ENCODE assay signal across 39 cellular contexts in genomic region chr14:41295734-41296133, GRCh38.
"Had no signal": no experiment of that assay in that cellular context is flagged by ENCODE, and none has a peak within 500 bp of the region (broad histone marks: within the 10 kb centered on the region; RNA-seq: fewer than 3 reads in every experiment).

No MANE protein-coding gene starts in this region.

- ATAC-seq: activated naive CD4-positive, alpha-beta T cell treated with anti-CD3 and anti-CD28 coated beads, Interleukin-2, amount 50 U/mL, for 72 hours; activated naive CD8-positive, alpha-beta T cell treated with anti-CD3 and anti-CD28 coated beads, Interleukin-2, amount 50 U/mL, for 24 hours; activated T-cell treated with anti-CD3 and anti-CD28 coated beads, Interleukin-2, amount 50 U/mL, for 4 hours; activated T-helper 17 cell treated with anti-CD3 and anti-CD28 coated beads, Interleukin-2, amount 50 U/mL, for 72 hours; body of pancreas had no signal

- H3K4me1 Mint-ChIP-seq: activated naive CD4-positive, alpha-beta T cell treated with anti-CD3 and anti-CD28 coated beads, Interleukin-2, amount 10 ng/mL, durations not matched to agents 7 days and 5 days; activated naive CD4-positive, alpha-beta T cell treated with anti-CD3 and anti-CD28 coated beads, Interleukin-2, amount 50 U/mL, for 24 hours; activated naive CD8-positive, alpha-beta T cell treated with anti-CD3 and anti-CD28 coated beads for 36 hours; activated naive CD8-positive, alpha-beta T cell treated with anti-CD3 and anti-CD28 coated beads, Interleukin-2, amount 10 ng/mL, durations not matched to agents 7 days and 5 days; activated naive CD8-positive, alpha-beta T cell treated with anti-CD3 and anti-CD28 coated beads, Interleukin-2, amount 50 U/mL, for 24 hours; activated T-helper 17 cell treated with anti-CD3 and anti-CD28 coated beads, Interleukin-2, amount 50 U/mL, for 72 hours; central memory CD8-positive, alpha-beta T cell had no signal

- H3K36me3 Mint-ChIP-seq: activated naive CD4-positive, alpha-beta T cell treated with anti-CD3 and anti-CD28 coated beads, Interleukin-2, amount 10 ng/mL, durations not matched to agents 7 days and 5 days; activated naive CD4-positive, alpha-beta T cell treated with anti-CD3 and anti-CD28 coated beads, Interleukin-2, amount 50 U/mL, for 24 hours; activated naive CD4-positive, alpha-beta T cell treated with anti-CD3 and anti-CD28 coated beads, Interleukin-2, amount 50 U/mL, for 72 hours; activated naive CD8-positive, alpha-beta T cell; activated naive CD8-positive, alpha-beta T cell treated with anti-CD3 and anti-CD28 coated beads for 36 hours; activated naive CD8-positive, alpha-beta T cell treated with anti-CD3 and anti-CD28 coated beads, Interleukin-2, amount 10 ng/mL, durations not matched to agents 7 days and 5 days; brain had no signal

- H3K27ac ChIP-seq: adrenal gland, ascending aorta, body of pancreas, brain microvascular endothelial cell, breast epithelium, cardiac muscle cell had no signal

- H3K9me3 Mint-ChIP-seq: activated naive CD8-positive, alpha-beta T cell treated with anti-CD3 and anti-CD28 coated beads, Interleukin-2, amount 50 U/mL, for 24 hours had no signal

- H3K9me3 ChIP-seq: adrenal gland, ascending aorta, body of pancreas, breast epithelium had no signal

- H3K4me3 Mint-ChIP-seq: activated naive CD4-positive, alpha-beta T cell treated with anti-CD3 and anti-CD28 coated beads for 36 hours; activated naive CD4-positive, alpha-beta T cell treated with anti-CD3 and anti-CD28 coated beads, Interleukin-2, amount 10 ng/mL, durations not matched to agents 7 days and 5 days; activated naive CD4-positive, alpha-beta T cell treated with anti-CD3 and anti-CD28 coated beads, Interleukin-2, amount 50 U/mL, for 24 hours; activated naive CD8-positive, alpha-beta T cell; activated naive CD8-positive, alpha-beta T cell treated with anti-CD3 and anti-CD28 coated beads for 36 hours; activated naive CD8-positive, alpha-beta T cell treated with anti-CD3 and anti-CD28 coated beads, Interleukin-2, amount 10 ng/mL, durations not matched to agents 7 days and 5 days; activated naive CD8-positive, alpha-beta T cell treated with anti-CD3 and anti-CD28 coated beads, Interleukin-2, amount 50 U/mL, for 24 hours; activated T-cell treated with anti-CD3 and anti-CD28 coated beads, Interleukin-2, amount 50 U/mL, for 24 hours; activated T-cell treated with anti-CD3 and anti-CD28 coated beads, Interleukin-2, amount 50 U/mL, for 4 hours; activated T-helper 1 cell treated with anti-CD3 and anti-CD28 coated beads, Interleukin-12 subunit alpha, Interleukin-12 subunit beta, Interleukin-2, Interleukin-4 antibody, amounts not matched to agents 30 ng/mL and 10 ng/mL and 1 ng/mL, durations not matched to agents 14 hours and 24 hours and 36 hours; activated T-helper 17 cell treated with anti-CD3 and anti-CD28 coated beads, Interleukin-2, amount 50 U/mL, for 72 hours; brain; central memory CD8-positive, alpha-beta T cell had no signal

- H3K27ac Mint-ChIP-seq: activated naive CD4-positive, alpha-beta T cell treated with anti-CD3 and anti-CD28 coated beads for 36 hours; activated naive CD4-positive, alpha-beta T cell treated with anti-CD3 and anti-CD28 coated beads, Interleukin-2, amount 10 ng/mL, durations not matched to agents 7 days and 5 days; activated naive CD4-positive, alpha-beta T cell treated with anti-CD3 and anti-CD28 coated beads, Interleukin-2, amount 50 U/mL, for 24 hours; activated naive CD4-positive, alpha-beta T cell treated with anti-CD3 and anti-CD28 coated beads, Interleukin-2, amount 50 U/mL, for 72 hours; activated naive CD8-positive, alpha-beta T cell; activated naive CD8-positive, alpha-beta T cell treated with anti-CD3 and anti-CD28 coated beads for 36 hours; activated naive CD8-positive, alpha-beta T cell treated with anti-CD3 and anti-CD28 coated beads, Interleukin-2, amount 10 ng/mL, durations not matched to agents 7 days and 5 days; activated naive CD8-positive, alpha-beta T cell treated with anti-CD3 and anti-CD28 coated beads, Interleukin-2, amount 50 U/mL, for 24 hours; activated T-cell treated with anti-CD3 and anti-CD28 coated beads, Interleukin-2, amount 50 U/mL, for 24 hours; activated T-helper 1 cell treated with anti-CD3 and anti-CD28 coated beads, Interleukin-12 subunit alpha, Interleukin-12 subunit beta, Interleukin-2, Interleukin-4 antibody, amounts not matched to agents 30 ng/mL and 10 ng/mL and 1 ng/mL, durations not matched to agents 14 hours and 24 hours and 36 hours; activated T-helper 17 cell treated with anti-CD3 and anti-CD28 coated beads, Interleukin-2, amount 50 U/mL, for 72 hours; activated T-helper 2 cell treated with anti-CD3 and anti-CD28 coated beads, Interferon-gamma antibody, Interleukin-2, Interleukin-4, amounts not matched to agents 10 μg/mL and 5 μg/mL and 100 μg/mL, durations not matched to agents 14 hours and 24 hours and 36 hours; brain had no signal

- H3K27me3 Mint-ChIP-seq: activated naive CD4-positive, alpha-beta T cell treated with anti-CD3 and anti-CD28 coated beads, Interleukin-2, amount 10 ng/mL, durations not matched to agents 7 days and 5 days; activated naive CD4-positive, alpha-beta T cell treated with anti-CD3 and anti-CD28 coated beads, Interleukin-2, amount 50 U/mL, for 24 hours; activated naive CD8-positive, alpha-beta T cell; activated naive CD8-positive, alpha-beta T cell treated with anti-CD3 and anti-CD28 coated beads for 36 hours; activated naive CD8-positive, alpha-beta T cell treated with anti-CD3 and anti-CD28 coated beads, Interleukin-2, amount 10 ng/mL, durations not matched to agents 7 days and 5 days; activated naive CD8-positive, alpha-beta T cell treated with anti-CD3 and anti-CD28 coated beads, Interleukin-2, amount 50 U/mL, for 24 hours; activated T-cell treated with anti-CD3 and anti-CD28 coated beads, Interleukin-2, amount 50 U/mL, for 24 hours; activated T-helper 17 cell treated with anti-CD3 and anti-CD28 coated beads, Interleukin-2, amount 50 U/mL, for 72 hours; brain; central memory CD8-positive, alpha-beta T cell had no signal

- H3K27me3 ChIP-seq: adrenal gland, ascending aorta, body of pancreas, brain microvascular endothelial cell, breast epithelium, cardiac muscle cell had no signal

- H3K4me3 ChIP-seq: adrenal gland, ascending aorta, body of pancreas, breast epithelium, cardiac muscle cell had no signal

- FAIRE-seq: astrocyte, bronchial epithelial cell had no signal

- H3K4me1 ChIP-seq: adrenal gland, ascending aorta, body of pancreas, breast epithelium had no signal

- DNase-seq: activated effector memory CD4-positive, alpha-beta T cell treated with anti-CD3 and anti-CD28 coated beads, Interleukin-2, amount 50 U/mL, for 16 hours; activated effector memory CD4-positive, alpha-beta T cell treated with Interleukin-2 at 50 U/mL for 16 hours; activated gamma-delta T cell; activated gamma-delta T cell treated with Interleukin-2 at 50 U/mL for 16 hours; activated naive CD4-positive, alpha-beta T cell; activated naive CD4-positive, alpha-beta T cell treated with anti-CD3 and anti-CD28 coated beads for 36 hours; activated naive CD4-positive, alpha-beta T cell treated with anti-CD3 and anti-CD28 coated beads, Interleukin-2, amount 10 ng/mL, durations not matched to agents 7 days and 5 days; activated naive CD4-positive, alpha-beta T cell treated with anti-CD3 and anti-CD28 coated beads, Interleukin-2, amount 50 U/mL, for 16 hours; activated naive CD4-positive, alpha-beta T cell treated with Interleukin-2 at 50 U/mL for 16 hours; activated naive CD8-positive, alpha-beta T cell treated with anti-CD3 and anti-CD28 coated beads for 36 hours; activated naive CD8-positive, alpha-beta T cell treated with anti-CD3 and anti-CD28 coated beads, Interleukin-2, amount 10 ng/mL, durations not matched to agents 7 days and 5 days; activated naive CD8-positive, alpha-beta T cell treated with anti-CD3 and anti-CD28 coated beads, Interleukin-2, amount 50 U/mL, for 24 hours; activated T-cell treated with anti-CD3 and anti-CD28 coated beads for 4 hours; activated T-cell treated with anti-CD3 and anti-CD28 coated beads, Interleukin-2, amount 50 U/mL, for 1 hour; activated T-cell treated with anti-CD3 and anti-CD28 coated beads, Interleukin-2, amount 50 U/mL, for 24 hours; activated T-cell treated with anti-CD3 and anti-CD28 coated beads, Interleukin-2, amount 50 U/mL, for 4 hours; activated T-cell treated with anti-CD3 and anti-CD28 coated beads, Interleukin-2, amount 50 U/mL, for 48 hours; adrenal gland; amniotic stem cell; amygdala; anterior cingulate cortex; aorta; body of pancreas; brain microvascular endothelial cell; central memory CD4-positive, alpha-beta T cell; cerebellar nuclear complex had no signal

- H3K36me3 ChIP-seq: adrenal gland, ascending aorta, brain microvascular endothelial cell, breast epithelium, cardiac muscle cell had no signal
